ENCODE assay signal across 2 cellular contexts in genomic region chr3:16305121-16305541, GRCh38.
A peak's percentile ranks its signal among the peaks of the same experiment; 100 is the strongest.
TF ChIP-seq lines count a peak whose summit lies in the region.

No MANE protein-coding gene starts in this region.

TF ChIP-seq in liver, 16 proteins besides CTCF, POLR2A, EP300 and RAD21:
- peak; percentile 73 for TF ChIP-seq SP1 (IDR thresholded peaks at IDR 0.05)
- peak in 1 of 2 donors; percentile 79 for TF ChIP-seq JUND (IDR thresholded peaks at IDR 0.05)
- TF ChIP-seq HNF4G (IDR thresholded peaks at IDR 0.05), result no peak
- no peak for TF ChIP-seq TAF1 (conservative IDR thresholded peaks at IDR 0.05)
- no peak for TF ChIP-seq EGR1 (IDR thresholded peaks at IDR 0.05; ENCODE audit: low read depth in 2 of 2)
- no peak for TF ChIP-seq REST (IDR thresholded peaks at IDR 0.05)
- TF ChIP-seq GABPA (IDR thresholded peaks at IDR 0.05 in 1 of 2, conservative IDR thresholded peaks at IDR 0.05 in 1 of 2), result no peak
- TF ChIP-seq FOXA2 (IDR thresholded peaks at IDR 0.05), result peak; percentile 26
- peak; percentile 77 for TF ChIP-seq YY1 (IDR thresholded peaks at IDR 0.05)
- TF ChIP-seq FOXA1 (IDR thresholded peaks at IDR 0.05), result peak; percentile 45
- peak; percentile 91 to 92 for TF ChIP-seq RXRA (IDR thresholded peaks at IDR 0.05)
- TF ChIP-seq HNF4A (conservative IDR thresholded peaks at IDR 0.05), result peak; percentile 79 to 89
- peak; percentile 79 for TF ChIP-seq NR2F2 (IDR thresholded peaks at IDR 0.05)
- TF ChIP-seq ATF3 (IDR thresholded peaks at IDR 0.05), result no peak
- TF ChIP-seq ZBTB33 (IDR thresholded peaks at IDR 0.05), result no peak
- TF ChIP-seq MAX (IDR thresholded peaks at IDR 0.05), result peak; percentile 44

TF ChIP-seq in HepG2, 621 proteins besides CTCF, POLR2A, EP300 and RAD21:
- no peak for TF ChIP-seq TAF1 (CRISPR knock-in tag; IDR thresholded peaks at IDR 0.05)
- TF ChIP-seq ARID5B (CRISPR knock-in tag; IDR thresholded peaks at IDR 0.05), result no peak
- no peak for TF ChIP-seq ZNF83 (CRISPR knock-in tag; IDR thresholded peaks at IDR 0.05; ENCODE audit: borderline replicate concordance)
- TF ChIP-seq ZNF550 (CRISPR knock-in tag; IDR thresholded peaks at IDR 0.05; ENCODE audit: borderline replicate concordance), result no peak
- no peak for TF ChIP-seq ZNF703 (CRISPR knock-in tag; IDR thresholded peaks at IDR 0.05; ENCODE audit: borderline replicate concordance)
- TF ChIP-seq ZSCAN31 (CRISPR knock-in tag; IDR thresholded peaks at IDR 0.05; ENCODE audit: low read depth), result no peak
- no peak for TF ChIP-seq NCOA2 (CRISPR knock-in tag; IDR thresholded peaks at IDR 0.05)
- no peak for TF ChIP-seq JUNB (CRISPR knock-in tag; IDR thresholded peaks at IDR 0.05; ENCODE audit: borderline replicate concordance)
- no peak for TF ChIP-seq ZNF451 (CRISPR knock-in tag; IDR thresholded peaks at IDR 0.05)
- no peak for TF ChIP-seq SRY (CRISPR knock-in tag; IDR thresholded peaks at IDR 0.05)
